In the genomic region with DNA sequence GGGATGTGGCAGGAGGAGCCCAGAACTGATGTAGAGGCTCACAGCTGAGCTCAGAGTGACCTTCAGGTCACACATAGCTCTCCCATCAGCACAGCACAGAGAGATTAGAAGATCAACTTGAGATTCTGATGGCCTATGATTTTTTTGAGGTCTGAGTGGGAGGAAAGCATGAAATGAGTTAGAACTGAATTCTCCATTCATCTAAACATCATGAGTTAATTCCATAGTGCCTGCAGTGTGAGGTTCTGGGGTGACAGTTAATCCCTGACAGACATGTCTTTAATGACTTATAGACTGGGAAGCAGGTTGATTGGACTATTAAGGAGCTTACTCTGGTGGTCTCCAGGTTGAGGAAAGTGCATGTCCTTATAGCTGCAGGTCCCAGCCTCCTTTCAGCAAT, we compare ENCODE assay signal across 2 cellular contexts.
TF ChIP-seq lines count a peak whose summit lies in the region.

No MANE protein-coding gene starts in this region.

TF ChIP-seq in GM12878, 131 proteins besides CTCF, POLR2A, EP300 and RAD21:
- TF ChIP-seq MYC (IDR thresholded peaks at IDR 0.05; ENCODE audit: insufficient read depth, insufficient read length, insufficient replicate concordance, low read length, severe bottlenecking), result no peak
- TF ChIP-seq JUNB (IDR thresholded peaks at IDR 0.05), result peak; percentile 8; the same call in 1 of the 2 replicates

TF ChIP-seq in SK-N-SH, 30 proteins besides CTCF, POLR2A, EP300 and RAD21:
- TF ChIP-seq, protein P1, sequence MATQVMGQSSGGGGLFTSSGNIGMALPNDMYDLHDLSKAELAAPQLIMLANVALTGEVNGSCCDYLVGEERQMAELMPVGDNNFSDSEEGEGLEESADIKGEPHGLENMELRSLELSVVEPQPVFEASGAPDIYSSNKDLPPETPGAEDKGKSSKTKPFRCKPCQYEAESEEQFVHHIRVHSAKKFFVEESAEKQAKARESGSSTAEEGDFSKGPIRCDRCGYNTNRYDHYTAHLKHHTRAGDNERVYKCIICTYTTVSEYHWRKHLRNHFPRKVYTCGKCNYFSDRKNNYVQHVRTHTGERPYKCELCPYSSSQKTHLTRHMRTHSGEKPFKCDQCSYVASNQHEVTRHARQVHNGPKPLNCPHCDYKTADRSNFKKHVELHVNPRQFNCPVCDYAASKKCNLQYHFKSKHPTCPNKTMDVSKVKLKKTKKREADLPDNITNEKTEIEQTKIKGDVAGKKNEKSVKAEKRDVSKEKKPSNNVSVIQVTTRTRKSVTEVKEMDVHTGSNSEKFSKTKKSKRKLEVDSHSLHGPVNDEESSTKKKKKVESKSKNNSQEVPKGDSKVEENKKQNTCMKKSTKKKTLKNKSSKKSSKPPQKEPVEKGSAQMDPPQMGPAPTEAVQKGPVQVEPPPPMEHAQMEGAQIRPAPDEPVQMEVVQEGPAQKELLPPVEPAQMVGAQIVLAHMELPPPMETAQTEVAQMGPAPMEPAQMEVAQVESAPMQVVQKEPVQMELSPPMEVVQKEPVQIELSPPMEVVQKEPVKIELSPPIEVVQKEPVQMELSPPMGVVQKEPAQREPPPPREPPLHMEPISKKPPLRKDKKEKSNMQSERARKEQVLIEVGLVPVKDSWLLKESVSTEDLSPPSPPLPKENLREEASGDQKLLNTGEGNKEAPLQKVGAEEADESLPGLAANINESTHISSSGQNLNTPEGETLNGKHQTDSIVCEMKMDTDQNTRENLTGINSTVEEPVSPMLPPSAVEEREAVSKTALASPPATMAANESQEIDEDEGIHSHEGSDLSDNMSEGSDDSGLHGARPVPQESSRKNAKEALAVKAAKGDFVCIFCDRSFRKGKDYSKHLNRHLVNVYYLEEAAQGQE (IDR thresholded peaks at IDR 0.05; ENCODE audit: low read depth, low read length), result no peak
- TF ChIP-seq JUND (IDR thresholded peaks at IDR 0.05) (no peak), GATA2 (CRISPR knock-in tag; IDR thresholded peaks at IDR 0.05) (no peak), RCOR1 (IDR thresholded peaks at IDR 0.05; ENCODE audit: low read length) (no peak), MEF2A (IDR thresholded peaks at IDR 0.05; ENCODE audit: borderline replicate concordance, low read depth) (no peak), YY1 (IDR thresholded peaks at IDR 0.05; ENCODE audit: low read depth) (no peak), GABPA (IDR thresholded peaks at IDR 0.05; ENCODE audit: low read depth) (no peak), POLR2AphosphoS5 (IDR thresholded peaks at IDR 0.05; ENCODE audit: low read depth, low read length) (no peak), TAF1 (IDR thresholded peaks at IDR 0.05; ENCODE audit: borderline replicate concordance, low read depth, low read length) (no peak), EZH2phosphoT487 (IDR thresholded peaks at IDR 0.05; ENCODE audit: borderline replicate concordance, low read depth) (no peak), NFIC (IDR thresholded peaks at IDR 0.05; ENCODE audit: borderline replicate concordance) (no peak)
- TF ChIP-seq, protein P2, sequence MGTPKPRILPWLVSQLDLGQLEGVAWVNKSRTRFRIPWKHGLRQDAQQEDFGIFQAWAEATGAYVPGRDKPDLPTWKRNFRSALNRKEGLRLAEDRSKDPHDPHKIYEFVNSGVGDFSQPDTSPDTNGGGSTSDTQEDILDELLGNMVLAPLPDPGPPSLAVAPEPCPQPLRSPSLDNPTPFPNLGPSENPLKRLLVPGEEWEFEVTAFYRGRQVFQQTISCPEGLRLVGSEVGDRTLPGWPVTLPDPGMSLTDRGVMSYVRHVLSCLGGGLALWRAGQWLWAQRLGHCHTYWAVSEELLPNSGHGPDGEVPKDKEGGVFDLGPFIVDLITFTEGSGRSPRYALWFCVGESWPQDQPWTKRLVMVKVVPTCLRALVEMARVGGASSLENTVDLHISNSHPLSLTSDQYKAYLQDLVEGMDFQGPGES (IDR thresholded peaks at IDR 0.05; ENCODE audit: low read depth, low read length), result no peak
- TF ChIP-seq, protein P3, sequence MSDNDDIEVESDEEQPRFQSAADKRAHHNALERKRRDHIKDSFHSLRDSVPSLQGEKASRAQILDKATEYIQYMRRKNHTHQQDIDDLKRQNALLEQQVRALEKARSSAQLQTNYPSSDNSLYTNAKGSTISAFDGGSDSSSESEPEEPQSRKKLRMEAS (IDR thresholded peaks at IDR 0.05; ENCODE audit: low read depth), result no peak
